ENCODE assay signal across 8 cellular contexts in the genomic region with DNA sequence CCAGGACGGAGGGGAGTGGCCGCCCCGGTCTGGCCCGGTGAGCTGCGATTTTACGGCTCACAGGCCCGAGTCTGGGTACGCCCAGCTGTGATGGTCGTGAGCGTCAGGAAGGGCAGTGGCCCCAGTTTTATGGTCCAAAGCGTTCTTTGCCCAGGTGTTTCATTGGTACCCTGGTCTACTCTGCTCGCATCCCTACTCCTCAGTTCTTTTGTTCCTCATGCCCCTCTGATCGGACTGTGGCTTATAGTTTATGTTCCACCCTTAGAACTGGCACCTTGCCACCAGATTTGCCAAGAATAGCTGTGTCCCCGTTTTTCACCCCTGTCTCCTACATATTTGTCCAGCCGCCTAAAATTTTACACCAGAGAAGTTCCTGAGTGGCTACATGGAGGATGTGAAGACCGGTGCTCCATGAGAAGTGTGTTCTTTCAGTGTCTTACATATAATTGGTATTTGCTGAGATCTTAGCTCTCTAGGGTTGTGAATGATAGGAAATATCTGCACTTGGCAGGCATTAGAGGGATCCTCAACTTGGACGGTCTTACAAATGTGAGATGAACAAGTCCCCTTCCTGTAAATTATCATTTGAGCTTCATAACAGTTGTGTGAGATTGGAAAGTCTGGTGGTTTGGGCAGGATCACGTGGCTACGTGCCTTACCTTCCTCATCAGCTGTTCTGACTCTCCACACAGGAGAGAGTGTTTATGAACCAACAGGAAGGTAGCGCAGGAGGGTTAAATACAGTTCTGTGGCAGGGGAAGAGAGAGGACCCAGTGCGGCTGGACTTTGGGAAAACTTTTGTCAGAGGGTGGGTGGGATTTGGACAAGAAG. TPM values are rescaled to one million over a fixed set of nuclear protein-coding genes. Genes with fewer than 3 reads are reported as not detected.
DNase-seq lines count a peak whose midpoint lies in the region; ATAC-seq, FAIRE-seq and TF ChIP-seq lines count a peak whose summit lies in the region.

No MANE protein-coding gene starts in this region.

- no peaks in the 10 kb centered on the region for H3K27me3 Mint-ChIP-seq in memory B cell

- no peaks in the 10 kb centered on the region for H3K9me3 Mint-ChIP-seq in memory B cell

- peaks cover 30% of the 10 kb centered on the region for H3K4me1 Mint-ChIP-seq in memory B cell

- no peak for TF ChIP-seq POLR2A in GM12891 (IDR thresholded peaks at IDR 0.05; ENCODE audit: low read depth, low read length)

- no peak for TF ChIP-seq CTCF in cardiac fibroblast (IDR thresholded peaks at IDR 0.05; ENCODE audit: low read depth, low read length)

- no peaks in the 10 kb centered on the region for H3K36me3 Mint-ChIP-seq in memory B cell

- ATAC-seq in memory B cell (ENCODE audit: low read depth) = peak; percentile 31

- H3K4me3 ChIP-seq in cardiac fibroblast (replicated peaks in 1 of 2; ENCODE audit: low read depth in 2 of 2, low read length in 2 of 2) = peak overlapping the region; percentile 82 to 87

- no peak overlapping the region for H3K4me3 Mint-ChIP-seq in memory B cell

- H3K27ac Mint-ChIP-seq in memory B cell = no peak overlapping the region

- FAIRE-seq in GM12891 (lab: Jason Lieb, UNC) = peak; percentile 51

- DNase-seq in GM12891 (ENCODE audit: insufficient read length, low spot score) = no peak
- DNase-seq in LoVo (ENCODE audit: low spot score) = peak; percentile 83
- DNase-seq in cardiac fibroblast (ENCODE audit: low read depth in 2 of 2) = peak in 1 of 2 donors; percentile 40
- DNase-seq in memory B cell (ENCODE audit: low spot score in 2 of 2) = no peak
- no peak for DNase-seq in DMS53 treated with DMSO at 0.1 percent for 48 hours (lab: John Stamatoyannopoulos, UW; ENCODE audit: unreplicated experiment)
- DNase-seq in Kasumi-1 (lab: John Stamatoyannopoulos, UW) = no peak
- no peak for DNase-seq in activated CD8-positive, alpha-beta memory T cell treated with anti-CD3 and anti-CD28 coated beads for 24 hours
- no peak for DNase-seq in NOMO-1 treated with dmso at 0.1 percent for 144 hours (lab: John Stamatoyannopoulos, UW; ENCODE audit: unreplicated experiment)

TF ChIP-seq in GM12891, 5 proteins besides CTCF, POLR2A, EP300 and RAD21:
- TF ChIP-seq SPI1 (IDR thresholded peaks at IDR 0.05; ENCODE audit: low read depth, low read length) (no peak), POU2F2 (IDR thresholded peaks at IDR 0.05; ENCODE audit: low read depth, low read length) (no peak), PAX5 (IDR thresholded peaks at IDR 0.05; ENCODE audit: insufficient read depth, low read length, severe bottlenecking) (no peak), TAF1 (IDR thresholded peaks at IDR 0.05; ENCODE audit: low read depth, low read length) (no peak), POLR2AphosphoS5 (IDR thresholded peaks at IDR 0.05; ENCODE audit: low read depth, low read length) (no peak)

RNA-seq across cellular contexts. Expression of a gene that starts 1.1 kb away (rescaled TPM):
- 6.0 TPM for polyA plus RNA-seq in GM12891 (2012; ENCODE audit: low read depth, missing spikeins)
